8 cellular contexts compared by ENCODE assay signal in genomic region chr16:72876221-72876620, GRCh38.
DNase-seq lines count a peak whose midpoint lies in the region; ATAC-seq and TF ChIP-seq lines count a peak whose summit lies in the region.

No MANE protein-coding gene starts in this region.

- CTCF ChIA-PET in BJ (lab: Yijun Ruan, JAX): interaction anchor here (0.6 to 1.7 kb wide), 5 partner anchors 17 to 751 kb away, joined by 3 to 4 read pairs (median 3); no protein-coding TSS in a partner anchor

- no peak overlapping the region for H3K4me3 Mint-ChIP-seq in activated T-cell treated with anti-CD3 and anti-CD28 coated beads, Interleukin-2, amount 50 U/mL, for 24 hours

- DNase-seq in BJ (ENCODE audit: low read depth) (peak; percentile 70), amniotic epithelial cell (ENCODE audit: low read depth) (peak; percentile 84), midbrain (lab: John Stamatoyannopoulos, UW) (peak; percentile 40), OCI-M1 (lab: John Stamatoyannopoulos, UW) (no peak)
- no peak for DNase-seq in activated T-cell treated with anti-CD3 and anti-CD28 coated beads, Interleukin-2, amount 50 U/mL, for 24 hours

- peaks cover 2% of the 10 kb centered on the region for H3K4me1 Mint-ChIP-seq in activated T-cell treated with anti-CD3 and anti-CD28 coated beads, Interleukin-2, amount 50 U/mL, for 24 hours (ENCODE audit: low read depth)

- TF ChIP-seq CTCF in BJ (IDR thresholded peaks at IDR 0.05; ENCODE audit: insufficient read depth, low read depth, low read length): no peak

- H3K36me3 ChIP-seq in BJ (ENCODE audit: control insufficient read depth, insufficient read depth, low read length): no peaks in the 10 kb centered on the region

- H3K36me3 Mint-ChIP-seq in activated T-cell treated with anti-CD3 and anti-CD28 coated beads, Interleukin-2, amount 50 U/mL, for 24 hours (ENCODE audit: low read depth): no peaks in the 10 kb centered on the region

- peaks cover 24% of the 10 kb centered on the region for H3K27me3 Mint-ChIP-seq in activated T-cell treated with anti-CD3 and anti-CD28 coated beads, Interleukin-2, amount 50 U/mL, for 24 hours

- H3K27me3 ChIP-seq in BJ (ENCODE audit: control insufficient read depth, insufficient read depth, low read length): no peaks in the 10 kb centered on the region

- no peak overlapping the region for H3K4me3 ChIP-seq in BJ (ENCODE audit: low read depth, low read length)

- ATAC-seq in HG02852 (IDR thresholded peaks at IDR 0.05; ENCODE audit: unreplicated experiment): peak; percentile 64
- ATAC-seq in HG03025 (IDR thresholded peaks at IDR 0.05; ENCODE audit: low FRiP score, unreplicated experiment): no peak
- ATAC-seq in GM21367 (IDR thresholded peaks at IDR 0.05; ENCODE audit: unreplicated experiment): no peak

- POLR2A ChIA-PET in BJ (lab: Charles Lee): interaction anchor here (0.6 to 1.0 kb wide), 3 partner anchors 13 to 302 kb away, joined by 3 to 6 read pairs (median 5); no protein-coding TSS in a partner anchor

- no peaks in the 10 kb centered on the region for H3K9me3 Mint-ChIP-seq in activated T-cell treated with anti-CD3 and anti-CD28 coated beads, Interleukin-2, amount 50 U/mL, for 24 hours

- no peak overlapping the region for H3K27ac Mint-ChIP-seq in activated T-cell treated with anti-CD3 and anti-CD28 coated beads, Interleukin-2, amount 50 U/mL, for 24 hours

Comparison
In these comparisons a context has a peak if more than half of its experiments do, and no peak if none do; other contexts are left out.
1. DNase-seq: peak in BJ (single experiment), amniotic epithelial cell (single experiment) and midbrain (single experiment); none in activated T-cell treated with anti-CD3 and anti-CD28 coated beads, Interleukin-2, amount 50 U/mL, for 24 hours (single experiment) and OCI-M1 (single experiment).